ENCODE assay signal across 15 cellular contexts in genomic region chr2:85902496-85902895, GRCh38. TPM values are rescaled to one million over a fixed set of nuclear protein-coding genes. Genes with fewer than 3 reads are reported as not detected.
DNase-seq lines count a peak whose midpoint lies in the region; TF ChIP-seq lines count a peak whose summit lies in the region.
"Had no signal": no experiment of that assay in that cellular context is flagged by ENCODE, and none has a peak within 500 bp of the region (broad histone marks: within the 10 kb centered on the region; RNA-seq: fewer than 3 reads in every experiment).

No MANE protein-coding gene starts in this region.

- H3K27ac ChIP-seq in osteoblast (ENCODE audit: low read depth, low read length) (no peak overlapping the region), Karpas-422 (ENCODE audit: low read length) (no peak overlapping the region)
- H3K27ac ChIP-seq: BLaER1, esophagus squamous epithelium, uterus had no signal

- H3K9me2 ChIP-seq in Karpas-422 (replicated peaks; ENCODE audit: insufficient read depth, low read length) = no peaks in the 10 kb centered on the region

- H3K4me1 ChIP-seq in osteoblast (ENCODE audit: insufficient read depth, low read length) (peaks cover 19% of the 10 kb centered on the region), Karpas-422 (ENCODE audit: low read length) (no peaks in the 10 kb centered on the region)

- TF ChIP-seq CTCF in foreskin fibroblast (IDR thresholded peaks at IDR 0.05; ENCODE audit: low read depth, low read length) (no peak), osteoblast (IDR thresholded peaks at IDR 0.05; ENCODE audit: extremely low read depth, low read depth, low read length) (no peak)

- H3K4me3 ChIP-seq in foreskin fibroblast (ENCODE audit: low read depth in 1 of 2, low read length in 2 of 2) = no peak overlapping the region
- no peak overlapping the region for H3K4me3 ChIP-seq in osteoblast (ENCODE audit: insufficient read depth, low read length)
- H3K4me3 ChIP-seq in Karpas-422 (ENCODE audit: low read length) = no peak overlapping the region
- H3K4me3 ChIP-seq: BLaER1, esophagus squamous epithelium, uterus had no signal

- peak; percentile 26 for DNase-seq in Daoy (ENCODE audit: low read depth)
- peak; percentile 70 for DNase-seq in amniotic epithelial cell (ENCODE audit: low read depth)
- DNase-seq in foreskin fibroblast = peak; percentile 55 to 70
- DNase-seq in osteoblast (ENCODE audit: insufficient read length, low spot score, missing footprints) = peak; percentile 87
- DNase-seq in effector CD4-positive, alpha-beta T cell = no peak
- no peak for DNase-seq in Karpas-422
- no peak for DNase-seq in NCI-H2107 (lab: John Stamatoyannopoulos, UW)
- DNase-seq in mucosa of gallbladder (ENCODE audit: low spot score) = no peak
- DNase-seq: activated naive CD4-positive, alpha-beta T cell; esophagus squamous epithelium; NCI-H1930; Right ventricle myocardium superior; stimulated activated CD4-positive, alpha-beta T cell treated with anti-CD3 and anti-CD28 coated beads, Interleukin-1b, Interleukin-23, amount 100 ng/mL, for 48 hours; uterus had no signal

- H3K9ac ChIP-seq in Karpas-422 (ENCODE audit: low read length) = no peak overlapping the region
- H3K9ac ChIP-seq: BLaER1 had no signal

- H3K36me3 ChIP-seq in osteoblast (ENCODE audit: insufficient read depth, low read length) (no peaks in the 10 kb centered on the region), Karpas-422 (ENCODE audit: insufficient read depth, low read length) (no peaks in the 10 kb centered on the region)
- H3K36me3 ChIP-seq: BLaER1, esophagus squamous epithelium, uterus had no signal

- no peaks in the 10 kb centered on the region for H3K79me2 ChIP-seq in osteoblast (ENCODE audit: insufficient read depth, low read length)
- H3K79me2 ChIP-seq in Karpas-422 (ENCODE audit: low read length) = no peaks in the 10 kb centered on the region

- H2AFZ ChIP-seq in osteoblast (ENCODE audit: low read length) = no peak overlapping the region
- no peak overlapping the region for H2AFZ ChIP-seq in Karpas-422 (ENCODE audit: low read length)

- H4K20me1 ChIP-seq in osteoblast (ENCODE audit: insufficient read depth, low read length) (no peaks in the 10 kb centered on the region), Karpas-422 (ENCODE audit: insufficient read depth, low read depth, low read length) (no peaks in the 10 kb centered on the region)
- H4K20me1 ChIP-seq: BLaER1 had no signal

- H3K4me2 ChIP-seq in osteoblast (ENCODE audit: insufficient read depth, low read length) = no peak overlapping the region
- H3K4me2 ChIP-seq in Karpas-422 (ENCODE audit: low read depth, low read length, poor library complexity, severe bottlenecking) = no peak overlapping the region

- no peaks in the 10 kb centered on the region for H3K27me3 ChIP-seq in osteoblast (ENCODE audit: insufficient read depth, low read length)
- no peaks in the 10 kb centered on the region for H3K27me3 ChIP-seq in Karpas-422 (ENCODE audit: low read length)
- H3K27me3 ChIP-seq: BLaER1, uterus had no signal

- no peaks in the 10 kb centered on the region for H3K9me3 ChIP-seq in osteoblast (ENCODE audit: low read depth, low read length)
- peaks cover 5% of the 10 kb centered on the region; the same call in 1 of the 2 replicates for H3K9me3 ChIP-seq in Karpas-422 (ENCODE audit: low read length)
- H3K9me3 ChIP-seq: esophagus squamous epithelium, uterus had no signal

RNA-seq across cellular contexts. Expression of gene ST3GAL5, which starts 13.7 kb away (rescaled TPM):
- 24.5 and 31.9 TPM in 2 replicates for total RNA-seq in Daoy (2014; rRNA removed; shearing (Covaris generic))
- 17.4 and 17.7 TPM in 2 replicates for total RNA-seq in osteoblast
- total RNA-seq in Karpas-422 (2014; rRNA removed; shearing (Covaris generic); ENCODE audit: low replicate concordance) = 3.8 and 5.0 TPM in 2 replicates
- total RNA-seq in mucosa of gallbladder = 56.2 TPM

Comparison
In these comparisons a context has a peak if more than half of its experiments do, and no peak if none do; other contexts are left out.
1. DNase-seq: peak in Daoy (single experiment), amniotic epithelial cell (single experiment), foreskin fibroblast (2 of 2) and osteoblast (single experiment); none in effector CD4-positive, alpha-beta T cell (single experiment), Karpas-422 (single experiment), NCI-H2107 (single experiment) and mucosa of gallbladder (single experiment).